8 cellular contexts compared by ENCODE assay signal in genomic region chr7:97179454-97180104, GRCh38.
DNase-seq lines count a peak whose midpoint lies in the region; ATAC-seq and TF ChIP-seq lines count a peak whose summit lies in the region.

No MANE protein-coding gene starts in this region.

- peaks cover 2 to 3% of the 10 kb centered on the region in 2 donors for H3K4me1 Mint-ChIP-seq in natural killer cell treated with Interleukin-12 subunit alpha and Interleukin-12 subunit beta and Interleukin-15 and Interleukin-18, amount 100 ng/mL, for 72 hours (ENCODE audit: low read depth in 2 of 2)
- H3K4me1 Mint-ChIP-seq in type B pancreatic cell (ENCODE audit: unreplicated experiment): no peaks in the 10 kb centered on the region

- no peak for TF ChIP-seq POLR2A in esophagus squamous epithelium (IDR thresholded peaks at IDR 0.05)

- H3K4me3 ChIP-seq in esophagus squamous epithelium: no peak overlapping the region

- H3K27me3 ChIP-seq in esophagus squamous epithelium: no peaks in the 10 kb centered on the region

- 0% methylated on average over 2 of the region's 2 CpGs for WGBS in esophagus squamous epithelium, 2 donors

- DNase-seq in AG08396 (ENCODE audit: low spot score) (peak; percentile 47), GM13976 (ENCODE audit: low spot score) (peak; percentile 63), NCI-H345 (lab: John Stamatoyannopoulos, UW) (peak; percentile 59), esophagus squamous epithelium (lab: John Stamatoyannopoulos, UW) (no peak), type B pancreatic cell (ENCODE audit: extremely low spot score, unreplicated experiment) (no peak)
- DNase-seq in activated CD4-positive, alpha-beta T cell treated with anti-CD3 and anti-CD28 coated beads, Interleukin-2, amount 50 U/mL, for 4 hours: peak; percentile 20 to 27
- DNase-seq in natural killer cell treated with Interleukin-12 subunit alpha and Interleukin-12 subunit beta and Interleukin-15 and Interleukin-18, amount 100 ng/mL, for 72 hours (ENCODE audit: low spot score): peak; percentile 64

- peaks cover 0 to 5% (median 0%) of the 10 kb centered on the region in 3 donors for H3K36me3 ChIP-seq in esophagus squamous epithelium

- no peaks in the 10 kb centered on the region for H3K4me1 ChIP-seq in esophagus squamous epithelium

- H3K27me3 Mint-ChIP-seq in natural killer cell treated with Interleukin-12 subunit alpha and Interleukin-12 subunit beta and Interleukin-15 and Interleukin-18, amount 100 ng/mL, for 72 hours: no peaks in the 10 kb centered on the region
- no peaks in the 10 kb centered on the region for H3K27me3 Mint-ChIP-seq in type B pancreatic cell

- H3K9me3 Mint-ChIP-seq in natural killer cell treated with Interleukin-12 subunit alpha and Interleukin-12 subunit beta and Interleukin-15 and Interleukin-18, amount 100 ng/mL, for 72 hours: no peaks in the 10 kb centered on the region
- no peaks in the 10 kb centered on the region for H3K9me3 Mint-ChIP-seq in type B pancreatic cell

- H3K4me3 Mint-ChIP-seq in natural killer cell treated with Interleukin-12 subunit alpha and Interleukin-12 subunit beta and Interleukin-15 and Interleukin-18, amount 100 ng/mL, for 72 hours: no peak overlapping the region
- no peak overlapping the region for H3K4me3 Mint-ChIP-seq in type B pancreatic cell

- no peaks in the 10 kb centered on the region for H3K9me3 ChIP-seq in esophagus squamous epithelium

- in situ Hi-C loops in GM13976 (cut with MboI; ENCODE audit: low sequenced_read_pairs, unreplicated experiment): no loop called here

- H3K27ac ChIP-seq in esophagus squamous epithelium: no peak overlapping the region

- ATAC-seq in HG03103 (IDR thresholded peaks at IDR 0.05; ENCODE audit: low read depth, unreplicated experiment): peak; percentile 79
- peak in 1 of 2 donors; percentile 65 for ATAC-seq in natural killer cell treated with Interleukin-12 subunit alpha and Interleukin-12 subunit beta and Interleukin-15 and Interleukin-18, amount 100 ng/mL, for 72 hours

- intact Hi-C loops in esophagus squamous epithelium (cut with DNase I): no loop called here

- H3K27ac Mint-ChIP-seq in natural killer cell treated with Interleukin-12 subunit alpha and Interleukin-12 subunit beta and Interleukin-15 and Interleukin-18, amount 100 ng/mL, for 72 hours: no peak overlapping the region
- no peak overlapping the region for H3K27ac Mint-ChIP-seq in type B pancreatic cell

- TF ChIP-seq CTCF in GM13976 (IDR thresholded peaks at IDR 0.05; ENCODE audit: borderline replicate concordance, control extremely low read depth, extremely low read depth, insufficient read depth, missing control alignments) (peak; percentile 62), esophagus squamous epithelium (IDR thresholded peaks at IDR 0.05) (peak; percentile 42 to 71 (median 48)), type B pancreatic cell (conservative IDR thresholded peaks at IDR 0.05) (peak; percentile 93)

- H3K36me3 Mint-ChIP-seq in natural killer cell treated with Interleukin-12 subunit alpha and Interleukin-12 subunit beta and Interleukin-15 and Interleukin-18, amount 100 ng/mL, for 72 hours: peaks cover 9% of the 10 kb centered on the region
- H3K36me3 Mint-ChIP-seq in type B pancreatic cell: peaks cover 6% of the 10 kb centered on the region

Comparison
In these comparisons a context has a peak if more than half of its experiments do, and no peak if none do; other contexts are left out.
1. DNase-seq: peak in AG08396 (single experiment), GM13976 (single experiment), NCI-H345 (single experiment), activated CD4-positive, alpha-beta T cell treated with anti-CD3 and anti-CD28 coated beads, Interleukin-2, amount 50 U/mL, for 4 hours (2 of 2) and natural killer cell treated with Interleukin-12 subunit alpha and Interleukin-12 subunit beta and Interleukin-15 and Interleukin-18, amount 100 ng/mL, for 72 hours (single experiment); none in esophagus squamous epithelium (single experiment) and type B pancreatic cell (single experiment).
2. Peak in every context shown above with its lines, with median percentiles within 50 percentile points of each other: CTCF ChIP-seq.